In genomic region chr3:54008744-54009143, GRCh38 we compare ENCODE assay signal across 17 cellular contexts.
DNase-seq lines count a peak whose midpoint lies in the region; ATAC-seq and TF ChIP-seq lines count a peak whose summit lies in the region.
"Had no signal": no experiment of that assay in that cellular context is flagged by ENCODE, and none has a peak within 500 bp of the region (broad histone marks: within the 10 kb centered on the region; RNA-seq: fewer than 3 reads in every experiment).

No MANE protein-coding gene starts in this region.

- peak; percentile 85 for ATAC-seq in GM23338
- ATAC-seq: HepG2 had no signal

- no peak overlapping the region for H3K18ac ChIP-seq in trophoblast cell (ENCODE audit: low read length)
- H3K18ac ChIP-seq in mesenchymal stem cell (ENCODE audit: low read depth in 1 of 2, low read length in 2 of 2) = no peak overlapping the region

- DNase-seq in GM23338 (ENCODE audit: low spot score) (no peak), iPS-NIHi11 (ENCODE audit: low spot score) (peak; percentile 20), trophoblast cell (no peak), WERI-Rb-1 (no peak), NCI-H524 (lab: John Stamatoyannopoulos, UW) (no peak), mesenchymal stem cell (no peak), SK-N-SH (no peak)
- DNase-seq: Caco-2; CD4-positive, alpha-beta T cell; GDM1 had no signal

- POLR2A ChIA-PET in SK-N-SH (lab: Yijun Ruan, JAX) = interaction anchor here (1.0 kb wide), 1 partner anchor 18 kb away, joined by 3 read pairs; no protein-coding TSS in a partner anchor

- no peak overlapping the region for H4K91ac ChIP-seq in trophoblast cell (ENCODE audit: low read depth, low read length)
- H4K91ac ChIP-seq in mesenchymal stem cell (ENCODE audit: low read length) = no peak overlapping the region

- no peak overlapping the region for H3K27ac ChIP-seq in GM23338 (ENCODE audit: low read depth)
- peak overlapping the region; percentile 14 for H3K27ac ChIP-seq in angular gyrus (ENCODE audit: low read depth, low read length)
- H3K27ac ChIP-seq in trophoblast cell (ENCODE audit: low read depth, low read length) = no peak overlapping the region
- H3K27ac ChIP-seq in WERI-Rb-1 = no peak overlapping the region
- no peak overlapping the region for H3K27ac ChIP-seq in mesenchymal stem cell (ENCODE audit: low read length, poor library complexity, severe bottlenecking)
- no peak overlapping the region for H3K27ac ChIP-seq in SK-N-SH (ENCODE audit: low read depth in 2 of 2, low read length in 1 of 2)
- H3K27ac ChIP-seq: BLaER1 treated with 17β-estradiol and CSF1 and Interleukin-3, amounts not matched to agents 10 nM and 100 nM; GM23248 had no signal

- CTCF ChIA-PET in SK-N-SH (lab: Yijun Ruan, JAX) = interaction anchor here (0.7 to 1.2 kb wide), 2 partner anchors 46 to 70 kb away, joined by 3 to 4 read pairs; no protein-coding TSS in a partner anchor

- H4K12ac ChIP-seq in trophoblast cell (ENCODE audit: low read depth, low read length) = no peak overlapping the region

- H3K9me3 ChIP-seq in trophoblast cell (ENCODE audit: insufficient read depth, low read depth, low read length) (no peaks in the 10 kb centered on the region), WERI-Rb-1 (ENCODE audit: severe bottlenecking) (no peaks in the 10 kb centered on the region), mesenchymal stem cell (ENCODE audit: control insufficient read depth, low read length) (peaks cover 2% of the 10 kb centered on the region), SK-N-SH (no peaks in the 10 kb centered on the region)
- H3K9me3 ChIP-seq: Caco-2, HAP-1 had no signal

- H3K36me3 Mint-ChIP-seq in GM23338 (ENCODE audit: low read depth) = no peaks in the 10 kb centered on the region
- H3K36me3 Mint-ChIP-seq: IgD-negative memory B cell had no signal

- no peaks in the 10 kb centered on the region for H3K79me1 ChIP-seq in trophoblast cell (ENCODE audit: low read length)
- H3K79me1 ChIP-seq in mesenchymal stem cell (replicated peaks; ENCODE audit: low read length, poor library complexity, severe bottlenecking) = no peaks in the 10 kb centered on the region

- no peak overlapping the region for H2BK120ac ChIP-seq in trophoblast cell (ENCODE audit: insufficient read depth, low read length, poor library complexity)
- no peak overlapping the region for H2BK120ac ChIP-seq in mesenchymal stem cell (ENCODE audit: low read depth, low read length)

- H3K36me3 ChIP-seq in GM23338 (ENCODE audit: insufficient read depth) = no peaks in the 10 kb centered on the region
- no peaks in the 10 kb centered on the region for H3K36me3 ChIP-seq in trophoblast cell (ENCODE audit: control insufficient read depth in 1 of 2, insufficient read depth in 2 of 2, low read length in 2 of 2)
- H3K36me3 ChIP-seq in WERI-Rb-1 = no peaks in the 10 kb centered on the region
- no peaks in the 10 kb centered on the region for H3K36me3 ChIP-seq in mesenchymal stem cell (ENCODE audit: control insufficient read depth in 1 of 2, insufficient read depth in 2 of 2, low read depth in 1 of 2, low read length in 2 of 2)
- H3K36me3 ChIP-seq in SK-N-SH (replicated peaks in 1 of 2; ENCODE audit: control insufficient read depth in 1 of 2, insufficient read depth in 2 of 2, low read length in 1 of 2) = no peaks in the 10 kb centered on the region
- H3K36me3 ChIP-seq: BLaER1 treated with 17β-estradiol and CSF1 and Interleukin-3, amounts not matched to agents 10 nM and 100 nM; HAP-1 had no signal

- no peak overlapping the region for H3K9ac ChIP-seq in trophoblast cell (ENCODE audit: low read length)
- no peak overlapping the region for H3K9ac ChIP-seq in mesenchymal stem cell (ENCODE audit: low read length)
- no peak overlapping the region for H3K9ac ChIP-seq in SK-N-SH
- H3K9ac ChIP-seq: BLaER1 treated with 17β-estradiol and CSF1 and Interleukin-3, amounts not matched to agents 10 nM and 100 nM; GM23248 had no signal

- H3K4me3 Mint-ChIP-seq in GM23338 = no peak overlapping the region
- H3K4me3 Mint-ChIP-seq: B cell; CD4-positive, alpha-beta T cell had no signal

- H2AK5ac ChIP-seq in trophoblast cell (ENCODE audit: low read length) (no peak overlapping the region), mesenchymal stem cell (ENCODE audit: low read length, severe bottlenecking) (no peak overlapping the region)

- H3K4me3 ChIP-seq in GM23338 (no peak overlapping the region), trophoblast cell (ENCODE audit: low read depth, low read length) (no peak overlapping the region), WERI-Rb-1 (ENCODE audit: low read depth, low read length) (no peak overlapping the region), mesenchymal stem cell (ENCODE audit: insufficient read depth in 1 of 2, low read depth in 1 of 2, low read length in 2 of 2) (no peak overlapping the region), SK-N-SH (ENCODE audit: low read depth in 2 of 2, low read length in 1 of 2) (no peak overlapping the region)
- H3K4me3 ChIP-seq: BLaER1 treated with 17β-estradiol and CSF1 and Interleukin-3, amounts not matched to agents 10 nM and 100 nM; GM23248; HAP-1 had no signal

- H3K9me3 Mint-ChIP-seq in GM23338 = no peaks in the 10 kb centered on the region; the same call in 2 of the 3 replicates
- H3K9me3 Mint-ChIP-seq: CD4-positive, alpha-beta T cell had no signal

- H3K23ac ChIP-seq in trophoblast cell (ENCODE audit: low read length) (no peak overlapping the region), mesenchymal stem cell (ENCODE audit: low read length in 2 of 2) (no peak overlapping the region)

- H2BK5ac ChIP-seq in trophoblast cell (ENCODE audit: low read depth, low read length, poor library complexity) (no peak overlapping the region), mesenchymal stem cell (ENCODE audit: low read depth, low read length, poor library complexity, severe bottlenecking) (no peak overlapping the region)

- no peak overlapping the region for H2BK15ac ChIP-seq in mesenchymal stem cell (ENCODE audit: low read depth, poor library complexity, severe bottlenecking)

- H3K4me1 Mint-ChIP-seq in GM23338 = peaks cover 9% of the 10 kb centered on the region
- H3K4me1 Mint-ChIP-seq: B cell, IgD-negative memory B cell had no signal

- TF ChIP-seq RAD21 in SK-N-SH (IDR thresholded peaks at IDR 0.05; ENCODE audit: low read length) = no peak

- H4K20me1 ChIP-seq in GM23338 (replicated peaks; ENCODE audit: insufficient read depth) = no peaks in the 10 kb centered on the region
- no peaks in the 10 kb centered on the region for H4K20me1 ChIP-seq in SK-N-SH (ENCODE audit: insufficient read depth)
- H4K20me1 ChIP-seq: BLaER1 treated with 17β-estradiol and CSF1 and Interleukin-3, amounts not matched to agents 10 nM and 100 nM had no signal

- H3K4ac ChIP-seq in trophoblast cell (ENCODE audit: low read depth, low read length) (no peak overlapping the region), mesenchymal stem cell (ENCODE audit: low read depth in 1 of 2, low read length in 2 of 2) (no peak overlapping the region)

- no peaks in the 10 kb centered on the region for H3K79me2 ChIP-seq in GM23338 (replicated peaks; ENCODE audit: insufficient read depth)
- no peaks in the 10 kb centered on the region for H3K79me2 ChIP-seq in trophoblast cell (ENCODE audit: control insufficient read depth, insufficient read depth, low read length, poor library complexity)
- no peaks in the 10 kb centered on the region for H3K79me2 ChIP-seq in SK-N-SH (ENCODE audit: insufficient read depth)

- H3K4me1 ChIP-seq in GM23338 (ENCODE audit: insufficient read depth) (peaks cover 13% of the 10 kb centered on the region), trophoblast cell (ENCODE audit: control insufficient read depth in 1 of 2, insufficient read depth in 2 of 2, low read length in 2 of 2) (peaks cover 4 to 7% of the 10 kb centered on the region in 2 experiments), mesenchymal stem cell (ENCODE audit: control insufficient read depth, insufficient read depth, low read depth, low read length) (no peaks in the 10 kb centered on the region), SK-N-SH (ENCODE audit: control insufficient read depth in 1 of 2, insufficient read depth in 2 of 2, low read depth in 1 of 2, low read length in 1 of 2) (no peaks in the 10 kb centered on the region; a peak in 1 of 4 replicates)
- H3K4me1 ChIP-seq: Caco-2, HAP-1 had no signal

- H3K9me2 ChIP-seq in GM23338 (ENCODE audit: insufficient read depth) = no peaks in the 10 kb centered on the region
- no peaks in the 10 kb centered on the region for H3K9me2 ChIP-seq in SK-N-SH

- H3F3A ChIP-seq in GM23338 (replicated peaks; ENCODE audit: low read depth) (no peaks in the 10 kb centered on the region), SK-N-SH (replicated peaks; ENCODE audit: insufficient read depth) (no peaks in the 10 kb centered on the region)

- no peak overlapping the region for H4K8ac ChIP-seq in trophoblast cell (ENCODE audit: low read depth, low read length)
- H4K8ac ChIP-seq in mesenchymal stem cell (ENCODE audit: low read length) = no peak overlapping the region

- H3K27ac Mint-ChIP-seq in GM23338 = no peak overlapping the region
- H3K27ac Mint-ChIP-seq: B cell; CD4-positive, alpha-beta T cell; IgD-negative memory B cell had no signal

- no peak for TF ChIP-seq CTCF in GM23338 (conservative IDR thresholded peaks at IDR 0.05; ENCODE audit: low read depth in 2 of 2)
- no peak for TF ChIP-seq CTCF in WERI-Rb-1 (IDR thresholded peaks at IDR 0.05; ENCODE audit: low read depth, low read length)
- TF ChIP-seq CTCF in SK-N-SH (IDR thresholded peaks at IDR 0.05) = no peak

- WGBS in trophoblast cell (ENCODE audit: extremely low coverage, insufficient coverage, insufficient read length) = no CpG with 5 or more reads among the region's 2 CpGs
- WGBS in mesenchymal stem cell = 79% methylated on average over 2 of the region's 2 CpGs
- 40% methylated on average over 2 of the region's 2 CpGs for WGBS in SK-N-SH (ENCODE audit: low lambda C conversion rate)

- H3K14ac ChIP-seq in trophoblast cell (ENCODE audit: low read length) (no peak overlapping the region), mesenchymal stem cell (ENCODE audit: low read length in 2 of 2) (no peak overlapping the region)

- no peak for TF ChIP-seq EP300 in SK-N-SH (IDR thresholded peaks at IDR 0.05; ENCODE audit: borderline replicate concordance in 1 of 2, low read depth in 1 of 2, low read length in 1 of 2)

- no peak overlapping the region for H2BK12ac ChIP-seq in trophoblast cell (ENCODE audit: low read length)
- no peak overlapping the region for H2BK12ac ChIP-seq in mesenchymal stem cell (ENCODE audit: low read length in 2 of 2)

- H3K27me3 ChIP-seq in GM23338 (ENCODE audit: insufficient read depth) (no peaks in the 10 kb centered on the region), trophoblast cell (ENCODE audit: insufficient read depth, low read length) (no peaks in the 10 kb centered on the region), WERI-Rb-1 (ENCODE audit: insufficient read depth, low read depth, severe bottlenecking) (no peaks in the 10 kb centered on the region), mesenchymal stem cell (ENCODE audit: control insufficient read depth in 1 of 2, insufficient read depth in 1 of 2, low read length in 2 of 2) (no peaks in the 10 kb centered on the region), SK-N-SH (ENCODE audit: insufficient read depth) (no peaks in the 10 kb centered on the region)
- H3K27me3 ChIP-seq: BLaER1 treated with 17β-estradiol and CSF1 and Interleukin-3, amounts not matched to agents 10 nM and 100 nM had no signal

- H3K4me2 ChIP-seq in GM23338 (peak overlapping the region; percentile 15; the same call in 1 of the 2 replicates), trophoblast cell (ENCODE audit: low read length) (peak overlapping the region; percentile 2), mesenchymal stem cell (ENCODE audit: low read length, poor library complexity, severe bottlenecking) (no peak overlapping the region), SK-N-SH (no peak overlapping the region)
- H3K4me2 ChIP-seq: BLaER1 treated with 17β-estradiol and CSF1 and Interleukin-3, amounts not matched to agents 10 nM and 100 nM had no signal

- peaks cover 13% of the 10 kb centered on the region for H3K27me3 Mint-ChIP-seq in GM23338 (ENCODE audit: insufficient read depth, low read depth, poor library complexity)

- peak overlapping the region; percentile 56; the same call in 1 of the 2 replicates for H2AFZ ChIP-seq in GM23338
- no peak overlapping the region for H2AFZ ChIP-seq in trophoblast cell (ENCODE audit: insufficient read depth, low read length, poor library complexity)
- H2AFZ ChIP-seq in mesenchymal stem cell (ENCODE audit: low read depth, low read length) = no peak overlapping the region
- H2AFZ ChIP-seq in SK-N-SH (ENCODE audit: low read depth) = no peak overlapping the region
- H2AFZ ChIP-seq: GM23248 had no signal

Comparison
In these comparisons a context has a peak if more than half of its experiments do, and no peak if none do; other contexts are left out.
1. H3K4me2 ChIP-seq: peak in GM23338 (single experiment) and trophoblast cell (single experiment); none in mesenchymal stem cell (single experiment) and SK-N-SH (single experiment).